ENCODE assay signal across 10 cellular contexts in genomic region chr1:203663820-203664219, GRCh38. TPM values are rescaled to one million over a fixed set of nuclear protein-coding genes. Genes with fewer than 3 reads are reported as not detected.
DNase-seq lines count a peak whose midpoint lies in the region; ATAC-seq, FAIRE-seq and TF ChIP-seq lines count a peak whose summit lies in the region.
"Had no signal": no experiment of that assay in that cellular context is flagged by ENCODE, and none has a peak within 500 bp of the region (broad histone marks: within the 10 kb centered on the region; RNA-seq: fewer than 3 reads in every experiment).

No MANE protein-coding gene starts in this region.

- H2AK5ac ChIP-seq in IMR-90 (ENCODE audit: low read depth, low read length), result peak overlapping the region; percentile 44; the same call in 1 of the 2 replicates

- H4K5ac ChIP-seq in IMR-90 (ENCODE audit: low read depth, low read length), result no peak overlapping the region

- H3K36me3 ChIP-seq in BLaER1 (peaks cover 23% of the 10 kb centered on the region; the same call in 1 of the 2 replicates), IMR-90 (ENCODE audit: control insufficient read depth, insufficient read depth, low read length) (peaks cover 3% of the 10 kb centered on the region; the same call in 1 of the 2 replicates), astrocyte (ENCODE audit: insufficient read depth, low read length) (no peaks in the 10 kb centered on the region)
- no peaks in the 10 kb centered on the region for H3K36me3 ChIP-seq in naive thymus-derived CD4-positive, alpha-beta T cell (ENCODE audit: control insufficient read depth in 2 of 3, insufficient read depth in 3 of 3, low read length in 3 of 3)

- DNase-seq in IMR-90, result peak; percentile 61
- DNase-seq in astrocyte (ENCODE audit: low read depth), result no peak
- no peak for DNase-seq in naive thymus-derived CD4-positive, alpha-beta T cell
- DNase-seq in NCI-H2107 treated with DMSO at 0.1 percent for 48 hours (lab: John Stamatoyannopoulos, UW; ENCODE audit: unreplicated experiment), result no peak
- DNase-seq in GM13977 (ENCODE audit: low spot score), result no peak
- DNase-seq in frontal cortex (ENCODE audit: low spot score in 2 of 2), result no peak
- DNase-seq: stimulated activated CD4-positive, alpha-beta T cell treated with anti-CD3 and anti-CD28 coated beads, Interleukin-2, amount 100 ng/mL, for 24 hours had no signal

- POLR2A ChIA-PET in IMR-90 (lab: Charles Lee; ENCODE audit: unreplicated experiment), result no interaction called here
- POLR2A ChIA-PET in naive thymus-derived CD4-positive, alpha-beta T cell (lab: Charles Lee), result no interaction called here

- intact Hi-C loops in IMR-90 (cut with micrococcal nuclease), result no loop called here
- intact Hi-C loops in naive thymus-derived CD4-positive, alpha-beta T cell (cut with micrococcal nuclease), result loop anchor here in 1 of 2 donors (1.0 kb wide), 1 partner anchor 12 kb away; no protein-coding TSS in a partner anchor

- peak overlapping the region; percentile 49; the same call in 1 of the 2 replicates for H3K14ac ChIP-seq in IMR-90 (replicated peaks; ENCODE audit: low read depth, low read length)

- no peak overlapping the region for H3K18ac ChIP-seq in IMR-90 (ENCODE audit: low read depth, low read length)

- peak overlapping the region; percentile 28 for H2BK5ac ChIP-seq in IMR-90 (ENCODE audit: low read depth, low read length, poor library complexity, severe bottlenecking)

- H3K36me3 Mint-ChIP-seq in astrocyte (ENCODE audit: low read depth, unreplicated experiment), result peaks cover 2% of the 10 kb centered on the region
- H3K36me3 Mint-ChIP-seq in naive thymus-derived CD4-positive, alpha-beta T cell, result peaks cover 0 to 22% (median 7%) of the 10 kb centered on the region in 5 donors

- H2AFZ ChIP-seq in IMR-90 (replicated peaks; ENCODE audit: low read length, poor library complexity), result no peak overlapping the region
- no peak overlapping the region for H2AFZ ChIP-seq in astrocyte (ENCODE audit: low read depth, low read length)

- H3K4me2 ChIP-seq in BLaER1, result no peak overlapping the region
- no peak overlapping the region for H3K4me2 ChIP-seq in IMR-90 (ENCODE audit: low read depth, low read length)
- H3K4me2 ChIP-seq in astrocyte (ENCODE audit: low read length), result peak overlapping the region; percentile 50

- H3K9me1 ChIP-seq in IMR-90 (ENCODE audit: insufficient read depth, low read length), result peaks cover 33% of the 10 kb centered on the region

- peaks cover 40% of the 10 kb centered on the region for H3K4me1 Mint-ChIP-seq in astrocyte (ENCODE audit: low read depth, unreplicated experiment)
- peaks cover 41 to 64% (median 51%) of the 10 kb centered on the region in 7 donors for H3K4me1 Mint-ChIP-seq in naive thymus-derived CD4-positive, alpha-beta T cell

- peak overlapping the region; percentile 5; the same call in 1 of the 2 replicates for H2BK120ac ChIP-seq in IMR-90 (ENCODE audit: low read depth, low read length)

- no peak overlapping the region for H2AK9ac ChIP-seq in IMR-90 (replicated peaks; ENCODE audit: low read depth, low read length, poor library complexity)

- H3K27ac Mint-ChIP-seq in astrocyte (ENCODE audit: unreplicated experiment), result peak overlapping the region; percentile 86
- peak overlapping the region in 8 of 9 donors; percentile 12 to 83 (median 55) for H3K27ac Mint-ChIP-seq in naive thymus-derived CD4-positive, alpha-beta T cell

- peak overlapping the region; percentile 21 for H3K4ac ChIP-seq in IMR-90 (ENCODE audit: low read depth, low read length)

- H3K27me3 ChIP-seq in BLaER1, result no peaks in the 10 kb centered on the region
- no peaks in the 10 kb centered on the region for H3K27me3 ChIP-seq in IMR-90 (ENCODE audit: control insufficient read depth, insufficient read depth, low read length)
- no peaks in the 10 kb centered on the region for H3K27me3 ChIP-seq in astrocyte (ENCODE audit: insufficient read depth, low read length)
- H3K27me3 ChIP-seq in naive thymus-derived CD4-positive, alpha-beta T cell (ENCODE audit: control insufficient read depth in 2 of 2, insufficient read depth in 2 of 2, low read length in 2 of 2), result no peaks in the 10 kb centered on the region

- H3K9ac ChIP-seq in BLaER1 (no peak overlapping the region), IMR-90 (ENCODE audit: low read depth, low read length) (no peak overlapping the region), astrocyte (ENCODE audit: low read length) (peak overlapping the region; percentile 70)

- H4K20me1 ChIP-seq in BLaER1 (peaks cover 34% of the 10 kb centered on the region; the same call in 1 of the 2 replicates), IMR-90 (ENCODE audit: insufficient read depth, low read length) (peaks cover 73% of the 10 kb centered on the region), astrocyte (ENCODE audit: insufficient read depth, low read length) (peaks cover 16% of the 10 kb centered on the region)

- no peak overlapping the region for H3K4me3 ChIP-seq in BLaER1
- no peak overlapping the region for H3K4me3 ChIP-seq in IMR-90 (ENCODE audit: insufficient read depth, low read depth, low read length)
- no peak overlapping the region for H3K4me3 ChIP-seq in astrocyte (ENCODE audit: insufficient read depth, low read depth, low read length)
- no peak overlapping the region for H3K4me3 ChIP-seq in naive thymus-derived CD4-positive, alpha-beta T cell (ENCODE audit: low read length)

- TF ChIP-seq CTCF in IMR-90 (conservative IDR thresholded peaks at IDR 0.05; ENCODE audit: low read depth, low read length) (no peak), astrocyte (IDR thresholded peaks at IDR 0.05; ENCODE audit: insufficient read depth, low read depth, low read length) (no peak), GM13977 (IDR thresholded peaks at IDR 0.05; ENCODE audit: extremely low read depth, insufficient read depth, missing control alignments) (no peak)

- H3K27me3 Mint-ChIP-seq in astrocyte (ENCODE audit: low read depth, unreplicated experiment), result no peaks in the 10 kb centered on the region
- H3K27me3 Mint-ChIP-seq in naive thymus-derived CD4-positive, alpha-beta T cell, result no peaks in the 10 kb centered on the region

- peak; percentile 19; the same call in 1 of the 2 replicates for ATAC-seq in IMR-90 (ENCODE audit: low read depth)
- peak; percentile 27 for ATAC-seq in naive thymus-derived CD4-positive, alpha-beta T cell
- no peak for ATAC-seq in HG03025 (IDR thresholded peaks at IDR 0.05; ENCODE audit: low FRiP score, unreplicated experiment)

- no peak for TF ChIP-seq RAD21 in IMR-90 (IDR thresholded peaks at IDR 0.05; ENCODE audit: low read length)

- H4K8ac ChIP-seq in IMR-90 (ENCODE audit: low read depth in 2 of 2, low read length in 2 of 2), result no peak overlapping the region

- dilution Hi-C loops in IMR-90 (cut with HindIII; ENCODE audit: low sequenced_read_pairs, unreplicated experiment), result no loop called here

- no CpG with 5 or more reads among the region's 2 CpGs for WGBS in IMR-90 (ENCODE audit: extremely low coverage in 2 of 2, insufficient read length in 1 of 2), 2 experiments

- peaks cover 22 to 84% of the 10 kb centered on the region in 2 experiments; a peak in 3 of 4 replicates for H3K79me1 ChIP-seq in IMR-90 (ENCODE audit: low read depth in 1 of 2, low read length in 2 of 2)

- H4K91ac ChIP-seq in IMR-90 (ENCODE audit: insufficient read depth, low read depth, low read length), result no peak overlapping the region

- no peak overlapping the region for H3K56ac ChIP-seq in IMR-90 (ENCODE audit: extremely low read depth, insufficient read depth, low read length)

- H3K9me3 ChIP-seq in BLaER1, result no peaks in the 10 kb centered on the region
- no peaks in the 10 kb centered on the region for H3K9me3 ChIP-seq in IMR-90 (ENCODE audit: control insufficient read depth, insufficient read depth, low read length)
- no peaks in the 10 kb centered on the region for H3K9me3 ChIP-seq in astrocyte (ENCODE audit: insufficient read depth, low read depth, low read length)
- no peaks in the 10 kb centered on the region for H3K9me3 ChIP-seq in naive thymus-derived CD4-positive, alpha-beta T cell (ENCODE audit: control insufficient read depth in 2 of 3, low read length in 3 of 3)

- in situ Hi-C loops in IMR-90 (cut with MboI; ENCODE audit: low sequenced_read_pairs), result no loop called here
- in situ Hi-C loops in GM13977 (cut with MboI; ENCODE audit: low pct_unique_long_range_greater_than_20kb, low sequenced_read_pairs, unreplicated experiment), result no loop called here

- no peak overlapping the region for H2BK20ac ChIP-seq in IMR-90 (ENCODE audit: low read depth, low read length)

- CTCF ChIA-PET in IMR-90 (lab: Yijun Ruan, JAX), result no interaction called here
- CTCF ChIA-PET in naive thymus-derived CD4-positive, alpha-beta T cell (lab: Charles Lee), result interaction anchor here (0.6 kb wide), 1 partner anchor 157 kb away, joined by 4 read pairs; no protein-coding TSS in a partner anchor

- peaks cover 2% of the 10 kb centered on the region for H3K9me3 Mint-ChIP-seq in astrocyte (ENCODE audit: unreplicated experiment)
- H3K9me3 Mint-ChIP-seq in naive thymus-derived CD4-positive, alpha-beta T cell, result no peaks in the 10 kb centered on the region

- no peak overlapping the region for H3K4me3 Mint-ChIP-seq in astrocyte (ENCODE audit: unreplicated experiment)
- H3K4me3 Mint-ChIP-seq in naive thymus-derived CD4-positive, alpha-beta T cell, result peak overlapping the region in 7 of 10 donors; percentile 4 to 53 (median 23)

- H3K27ac ChIP-seq in BLaER1 (peak overlapping the region; percentile 14; the same call in 1 of the 2 replicates), IMR-90 (ENCODE audit: insufficient read depth, low read length) (peak overlapping the region; percentile 18; the same call in 1 of the 2 replicates), astrocyte (ENCODE audit: low read depth, low read length) (peak overlapping the region; percentile 94)
- no peak overlapping the region for H3K27ac ChIP-seq in naive thymus-derived CD4-positive, alpha-beta T cell (ENCODE audit: low read depth, low read length)

- BruUV-seq in IMR-90 (replicated peaks; lab: Mats Ljungman, UMichigan), result no TSS peak

- H2BK15ac ChIP-seq in IMR-90 (ENCODE audit: low read depth, low read length), result peak overlapping the region; percentile 5; the same call in 1 of the 3 replicates

- peaks cover 76% of the 10 kb centered on the region for H3K79me2 ChIP-seq in astrocyte (ENCODE audit: insufficient read depth, low read length)

- FAIRE-seq in astrocyte (lab: Jason Lieb, UNC), result no peak
- FAIRE-seq in frontal cortex (lab: Jason Lieb, UNC), result no peak
- FAIRE-seq: D721Med had no signal

- H3K4me1 ChIP-seq in BLaER1 (peaks cover 55% of the 10 kb centered on the region), IMR-90 (ENCODE audit: control insufficient read depth, insufficient read depth, low read length) (peaks cover 34% of the 10 kb centered on the region), astrocyte (ENCODE audit: insufficient read depth, low read length) (peaks cover 35% of the 10 kb centered on the region)
- peaks cover 15 to 48% of the 10 kb centered on the region in 2 donors for H3K4me1 ChIP-seq in naive thymus-derived CD4-positive, alpha-beta T cell (ENCODE audit: control insufficient read depth in 2 of 2, insufficient read depth in 2 of 2, low read length in 2 of 2)

- H3K23ac ChIP-seq in IMR-90 (ENCODE audit: low read depth, low read length), result peak overlapping the region; percentile 29; the same call in 1 of the 2 replicates

- no peak for TF ChIP-seq POLR2A in IMR-90 (IDR thresholded peaks at IDR 0.05; ENCODE audit: low read depth, low read length)

RNA-seq across cellular contexts. Expression of gene ATP2B4, which starts 37.2 kb away (rescaled TPM):
- total RNA-seq in IMR-90 (2012; rRNA removed), result 290 and 311 TPM in 2 replicates
- 172 TPM in 2 replicates for polyA plus RNA-seq in IMR-90 (2012; rRNA removed)
- polyA plus RNA-seq in IMR-90 (2012; cell fraction: cytosol; rRNA removed), result 65.5 and 87.1 TPM in 2 replicates
- polyA plus RNA-seq in IMR-90 (2012; cell fraction: nucleus; rRNA removed; ENCODE audit: low replicate concordance), result 90.6 and 259 TPM in 2 replicates
- 103 and 114 TPM in 2 replicates for total RNA-seq in astrocyte
- 10 to 100 TPM; 29.8 to 84.0 (median 59.9) TPM for total RNA-seq in naive thymus-derived CD4-positive, alpha-beta T cell
- 10 to 100 TPM; 10.2 to 11.7 TPM for polyA plus RNA-seq in naive thymus-derived CD4-positive, alpha-beta T cell
- 24.9 TPM for total RNA-seq in frontal cortex
